Comparison of ENCODE assay signal across 33 cellular contexts in the genomic region with DNA sequence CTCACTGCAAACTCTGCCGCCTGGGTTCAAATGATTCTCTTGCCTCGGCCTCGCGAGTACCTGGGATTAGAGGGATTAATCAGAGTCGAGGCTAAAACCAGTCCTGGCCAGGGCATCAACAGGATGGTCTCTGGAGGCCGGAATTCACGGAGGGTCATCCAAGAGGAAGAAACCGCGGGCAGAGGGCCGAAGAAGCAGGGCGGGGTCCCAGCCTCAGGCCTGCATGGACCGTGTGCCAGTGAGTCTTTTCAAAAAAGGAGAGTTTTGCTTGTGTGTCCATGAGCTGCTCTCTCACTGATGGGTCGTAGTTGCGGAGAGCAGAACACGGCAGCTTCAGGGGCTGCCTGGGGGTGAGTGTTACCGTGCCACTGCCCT.
"Had no signal": no experiment of that assay in that cellular context is flagged by ENCODE, and none has a peak within 500 bp of the region (broad histone marks: within the 10 kb centered on the region; RNA-seq: fewer than 3 reads in every experiment).

No MANE protein-coding gene starts in this region.

- DNase-seq: activated B cell treated with CpG ODN at 0.5 μM for 24 hours; activated CD4-positive, alpha-beta T cell treated with anti-CD3 and anti-CD28 coated beads for 48 hours; activated CD4-positive, alpha-beta T cell treated with anti-CD3 and anti-CD28 coated beads, Interleukin-2, amount 50 U/mL, for 1 hour; activated CD4-positive, alpha-beta T cell treated with anti-CD3 and anti-CD28 coated beads, Interleukin-2, amount 50 U/mL, for 48 hours; activated CD8-positive, alpha-beta memory T cell treated with anti-CD3 and anti-CD28 coated beads for 24 hours; activated CD8-positive, alpha-beta T cell treated with anti-CD3 and anti-CD28 coated beads for 36 hours; activated gamma-delta T cell; activated naive CD4-positive, alpha-beta T cell; activated naive CD4-positive, alpha-beta T cell treated with anti-CD3 and anti-CD28 coated beads, Interleukin-2, amount 10 ng/mL, durations not matched to agents 7 days and 5 days; activated naive CD8-positive, alpha-beta T cell treated with anti-CD3 and anti-CD28 coated beads, Interleukin-2, amount 10 ng/mL, durations not matched to agents 7 days and 5 days; activated T-cell treated with anti-CD3 and anti-CD28 coated beads, Interleukin-2, amount 50 U/mL, for 4 hours; effector memory CD8-positive, alpha-beta T cell; erythroblast; foreskin keratinocyte; gastrocnemius medialis; glutamatergic neuron; heart right ventricle; T-helper 1 cell; T-helper 17 cell; T1000 had no signal

- H3K4me1 ChIP-seq: ascending aorta, breast epithelium, foreskin keratinocyte, gastrocnemius medialis had no signal

- H3K4me3 Mint-ChIP-seq: activated B cell treated with CpG ODN at 0.5 μM for 24 hours; activated CD8-positive, alpha-beta T cell treated with anti-CD3 and anti-CD28 coated beads for 36 hours; activated naive CD4-positive, alpha-beta T cell treated with anti-CD3 and anti-CD28 coated beads, Interleukin-2, amount 10 ng/mL, durations not matched to agents 7 days and 5 days; activated naive CD8-positive, alpha-beta T cell treated with anti-CD3 and anti-CD28 coated beads, Interleukin-2, amount 10 ng/mL, durations not matched to agents 7 days and 5 days; activated T-cell treated with anti-CD3 and anti-CD28 coated beads, Interleukin-2, amount 50 U/mL, for 4 hours; activated T-helper 17 cell treated with anti-CD3 and anti-CD28 coated beads, Interleukin-2, amount 50 U/mL, for 72 hours; brain; central memory CD8-positive, alpha-beta T cell; dendritic cell treated with granulocyte-macrophage colony-stimulating factor and Interleukin-4, amounts not matched to agents 40 ng/mL and 50 ng/mL, for 4 days; effector memory CD8-positive, alpha-beta T cell; T-helper 17 cell; T-helper 2 cell treated with Interferon-gamma antibody and Interleukin-4, amounts not matched to agents 5 μg/mL and 100 μg/mL, for 36 hours had no signal

- H3K27me3 ChIP-seq: ascending aorta, breast epithelium, cardiac muscle cell, dorsolateral prefrontal cortex, foreskin keratinocyte, gastrocnemius medialis had no signal

- H3K4me3 ChIP-seq: ascending aorta, breast epithelium, cardiac muscle cell, coronary artery, dorsolateral prefrontal cortex, esophagus muscularis mucosa, gastrocnemius medialis, heart right ventricle had no signal

- H3K4me1 Mint-ChIP-seq: brain had no signal

- H3K36me3 Mint-ChIP-seq: activated naive CD4-positive, alpha-beta T cell treated with anti-CD3 and anti-CD28 coated beads, Interleukin-2, amount 10 ng/mL, durations not matched to agents 7 days and 5 days; activated naive CD4-positive, alpha-beta T cell treated with anti-CD3 and anti-CD28 coated beads, Interleukin-2, amount 50 U/mL, for 72 hours; activated naive CD8-positive, alpha-beta T cell treated with anti-CD3 and anti-CD28 coated beads, Interleukin-2, amount 10 ng/mL, durations not matched to agents 7 days and 5 days; brain had no signal

- H3K9me3 Mint-ChIP-seq: activated B cell treated with CpG ODN at 0.5 μM for 24 hours; activated CD8-positive, alpha-beta T cell treated with anti-CD3 and anti-CD28 coated beads for 36 hours; activated naive CD4-positive, alpha-beta T cell treated with anti-CD3 and anti-CD28 coated beads, Interleukin-2, amount 10 ng/mL, durations not matched to agents 7 days and 5 days; activated naive CD4-positive, alpha-beta T cell treated with anti-CD3 and anti-CD28 coated beads, Interleukin-2, amount 50 U/mL, for 72 hours; activated naive CD8-positive, alpha-beta T cell treated with anti-CD3 and anti-CD28 coated beads, Interleukin-2, amount 10 ng/mL, durations not matched to agents 7 days and 5 days; activated T-cell treated with anti-CD3 and anti-CD28 coated beads, Interleukin-2, amount 50 U/mL, for 4 hours; activated T-helper 17 cell treated with anti-CD3 and anti-CD28 coated beads, Interleukin-2, amount 50 U/mL, for 72 hours; central memory CD8-positive, alpha-beta T cell; dendritic cell treated with granulocyte-macrophage colony-stimulating factor and Interleukin-4, amounts not matched to agents 40 ng/mL and 50 ng/mL, for 4 days; effector memory CD8-positive, alpha-beta T cell; T-helper 2 cell treated with Interferon-gamma antibody and Interleukin-4, amounts not matched to agents 5 μg/mL and 100 μg/mL, for 36 hours had no signal

- H3K9me3 ChIP-seq: ascending aorta, breast epithelium, esophagus muscularis mucosa, gastrocnemius medialis, heart right ventricle had no signal

- H3K27ac ChIP-seq: ascending aorta, breast epithelium, cardiac muscle cell, coronary artery, dorsolateral prefrontal cortex, esophagus muscularis mucosa, foreskin keratinocyte, gastrocnemius medialis, heart right ventricle had no signal

- H3K27me3 Mint-ChIP-seq: brain had no signal

- H3K27ac Mint-ChIP-seq: activated B cell treated with CpG ODN at 0.5 μM for 24 hours; activated CD8-positive, alpha-beta T cell treated with anti-CD3 and anti-CD28 coated beads for 36 hours; activated naive CD4-positive, alpha-beta T cell treated with anti-CD3 and anti-CD28 coated beads, Interleukin-2, amount 10 ng/mL, durations not matched to agents 7 days and 5 days; activated naive CD4-positive, alpha-beta T cell treated with anti-CD3 and anti-CD28 coated beads, Interleukin-2, amount 50 U/mL, for 72 hours; activated naive CD8-positive, alpha-beta T cell treated with anti-CD3 and anti-CD28 coated beads, Interleukin-2, amount 10 ng/mL, durations not matched to agents 7 days and 5 days; activated T-helper 17 cell treated with anti-CD3 and anti-CD28 coated beads, Interleukin-2, amount 50 U/mL, for 72 hours; brain; dendritic cell treated with granulocyte-macrophage colony-stimulating factor and Interleukin-4, amounts not matched to agents 40 ng/mL and 50 ng/mL, for 4 days; effector memory CD8-positive, alpha-beta T cell; T-helper 17 cell; T-helper 2 cell treated with Interferon-gamma antibody and Interleukin-4, amounts not matched to agents 5 μg/mL and 100 μg/mL, for 36 hours had no signal

- H3K36me3 ChIP-seq: ascending aorta, breast epithelium, cardiac muscle cell, esophagus muscularis mucosa, gastrocnemius medialis, heart right ventricle had no signal

- ATAC-seq: activated CD4-positive, CD25-positive, alpha-beta regulatory T cell treated with anti-CD3 and anti-CD28 coated beads, Interleukin-2, amount 50 U/mL, for 24 hours; activated CD8-positive, alpha-beta T cell treated with anti-CD3 and anti-CD28 coated beads for 36 hours; activated naive CD4-positive, alpha-beta T cell treated with anti-CD3 and anti-CD28 coated beads, Interleukin-2, amount 50 U/mL, for 72 hours; activated T-cell treated with anti-CD3 and anti-CD28 coated beads, Interleukin-2, amount 50 U/mL, for 4 hours; activated T-helper 17 cell treated with anti-CD3 and anti-CD28 coated beads, Interleukin-2, amount 50 U/mL, for 72 hours; effector memory CD8-positive, alpha-beta T cell; foreskin keratinocyte; gastrocnemius medialis; heart right ventricle; T-helper 17 cell had no signal
